ENCODE assay signal across 15 cellular contexts in the genomic region with DNA sequence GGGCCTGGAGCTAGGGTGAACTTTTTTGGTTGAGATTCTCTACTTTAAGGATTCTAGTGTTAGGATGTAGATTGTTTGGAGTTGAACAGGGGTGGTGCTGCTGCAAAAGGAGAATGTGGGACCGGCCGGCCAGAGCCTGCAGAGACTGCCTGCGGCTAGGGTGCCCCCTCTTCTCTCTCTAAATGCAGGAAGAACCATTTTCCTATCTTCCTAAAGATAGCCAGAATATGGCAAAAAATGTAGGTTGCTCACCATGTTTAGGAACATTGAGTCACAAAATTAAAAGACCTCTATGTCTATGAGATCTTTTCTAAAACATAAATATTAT. TPM values are rescaled to one million over a fixed set of nuclear protein-coding genes. Genes with fewer than 3 reads are reported as not detected.
DNase-seq lines count a peak whose midpoint lies in the region; ATAC-seq and TF ChIP-seq lines count a peak whose summit lies in the region.
"Had no signal": no experiment of that assay in that cellular context is flagged by ENCODE, and none has a peak within 500 bp of the region (broad histone marks: within the 10 kb centered on the region; RNA-seq: fewer than 3 reads in every experiment).

No MANE protein-coding gene starts in this region.

- H3K14ac ChIP-seq in H9 (ENCODE audit: insufficient read depth, low read length) = no peak overlapping the region

- no peak for TF ChIP-seq POLR2A in suprapubic skin (IDR thresholded peaks at IDR 0.05)

- H3K23ac ChIP-seq in H9 (ENCODE audit: insufficient read length, low read depth, low read length) = no peak overlapping the region

- H3K4me3 ChIP-seq in suprapubic skin = peak overlapping the region; percentile 21
- H3K4me3 ChIP-seq: lung had no signal

- WGBS in H9 (ENCODE audit: extremely low coverage, insufficient read length, low lambda C conversion rate) = no CpG with 5 or more reads among the region's 3 CpGs
- 61% methylated on average over 3 of the region's 3 CpGs for WGBS in suprapubic skin

- H3K79me1 ChIP-seq in H9 (ENCODE audit: insufficient read depth, low read depth, low read length, poor library complexity, severe bottlenecking) = no peaks in the 10 kb centered on the region

- no peaks in the 10 kb centered on the region for H3K79me2 ChIP-seq in H9 (ENCODE audit: insufficient read depth, low read length)

- no peak overlapping the region for H2BK20ac ChIP-seq in H9 (ENCODE audit: low read depth, low read length, poor library complexity, severe bottlenecking)

- H3K4me1 Mint-ChIP-seq in H9 (peaks cover 33 to 35% of the 10 kb centered on the region in 2 experiments), naive B cell (peaks cover 24 to 35% (median 31%) of the 10 kb centered on the region in 3 donors)
- peaks cover 7% of the 10 kb centered on the region for H3K4me1 Mint-ChIP-seq in activated CD8-positive, alpha-beta memory T cell treated with anti-CD3 and anti-CD28 coated beads, Interleukin-2, amount 10 ng/mL, durations not matched to agents 7 days and 5 days

- no peak overlapping the region for H2BK15ac ChIP-seq in H9 (ENCODE audit: low read depth, low read length)

- no peak for TF ChIP-seq EP300 in suprapubic skin (IDR thresholded peaks at IDR 0.05)

- H3T11ph ChIP-seq in H9 (ENCODE audit: low read length) = no peak overlapping the region

- DNase-seq in H9 (no peak), naive B cell (no peak), suprapubic skin (ENCODE audit: low spot score in 2 of 2) (no peak)
- DNase-seq in activated CD4-positive, alpha-beta T cell treated with anti-CD3 and anti-CD28 coated beads, Interleukin-2, amount 50 U/mL, for 48 hours = no peak
- no peak for DNase-seq in activated T-cell treated with anti-CD3 and anti-CD28 coated beads, Interleukin-2, amount 50 U/mL, for 1 hour
- DNase-seq in activated T-cell treated with anti-CD3 and anti-CD28 coated beads, Interleukin-2, amount 50 U/mL, for 48 hours = no peak
- DNase-seq in activated CD8-positive, alpha-beta memory T cell treated with anti-CD3 and anti-CD28 coated beads, Interleukin-2, amount 10 ng/mL, durations not matched to agents 7 days and 5 days = no peak
- DNase-seq: activated CD8-positive, alpha-beta T cell treated with anti-CD3 and anti-CD28 coated beads for 36 hours; NCI-H1092; NCI-H345; stimulated activated naive CD4-positive, alpha-beta T cell treated with Interleukin-2 at 50 U/mL for 16 hours; T-helper 2 cell had no signal

- H3K9ac ChIP-seq in H9 (ENCODE audit: extremely low read depth, insufficient read length, low read length) = no peak overlapping the region

- H3K27me3 ChIP-seq in H9 (ENCODE audit: insufficient read depth, low read length) = no peaks in the 10 kb centered on the region
- H3K27me3 ChIP-seq in suprapubic skin = no peaks in the 10 kb centered on the region

- CTCF ChIA-PET in activated CD8-positive, alpha-beta memory T cell treated with anti-CD3 and anti-CD28 coated beads, Interleukin-2, amount 10 ng/mL, durations not matched to agents 7 days and 5 days (lab: Charles Lee) = no interaction called here

- H3K27ac ChIP-seq in H9 (ENCODE audit: insufficient read length, low read depth, low read length) = no peak overlapping the region
- H3K27ac ChIP-seq in angular gyrus (ENCODE audit: low read depth, low read length) = peak overlapping the region; percentile 63
- H3K27ac ChIP-seq in suprapubic skin = peak overlapping the region; percentile 68

- H3K9me3 ChIP-seq in H9 (ENCODE audit: control insufficient read depth, low read depth, low read length) (no peaks in the 10 kb centered on the region), suprapubic skin (no peaks in the 10 kb centered on the region)

- H3K27me3 Mint-ChIP-seq in H9 (ENCODE audit: low read depth) = no peaks in the 10 kb centered on the region
- no peaks in the 10 kb centered on the region for H3K27me3 Mint-ChIP-seq in naive B cell
- no peaks in the 10 kb centered on the region for H3K27me3 Mint-ChIP-seq in activated CD8-positive, alpha-beta memory T cell treated with anti-CD3 and anti-CD28 coated beads, Interleukin-2, amount 10 ng/mL, durations not matched to agents 7 days and 5 days
- H3K27me3 Mint-ChIP-seq: activated CD8-positive, alpha-beta T cell treated with anti-CD3 and anti-CD28 coated beads for 36 hours had no signal

- H4K5ac ChIP-seq in H9 (ENCODE audit: insufficient read length, low read depth, low read length) = no peak overlapping the region

- H3K4ac ChIP-seq in H9 (ENCODE audit: low read depth, low read length) = no peak overlapping the region

- no peak overlapping the region for H2BK120ac ChIP-seq in H9 (ENCODE audit: low read depth, low read length, poor library complexity, severe bottlenecking)

- no peak overlapping the region for H4K91ac ChIP-seq in H9 (ENCODE audit: insufficient read length, low read depth, low read length)

- no peak overlapping the region for H3K56ac ChIP-seq in H9 (ENCODE audit: insufficient read length, low read depth, low read length)

- peaks cover 0 to 14% (median 3%) of the 10 kb centered on the region in 3 experiments; a peak in 4 of 7 replicates for H3K36me3 Mint-ChIP-seq in H9 (ENCODE audit: insufficient read depth in 1 of 3, low read depth in 3 of 3)
- no peaks in the 10 kb centered on the region for H3K36me3 Mint-ChIP-seq in naive B cell
- peaks cover 8% of the 10 kb centered on the region for H3K36me3 Mint-ChIP-seq in activated CD8-positive, alpha-beta memory T cell treated with anti-CD3 and anti-CD28 coated beads, Interleukin-2, amount 10 ng/mL, durations not matched to agents 7 days and 5 days

- no peak for ATAC-seq in naive B cell (ENCODE audit: low read depth in 2 of 2)
- ATAC-seq in activated CD8-positive, alpha-beta memory T cell treated with anti-CD3 and anti-CD28 coated beads, Interleukin-2, amount 10 ng/mL, durations not matched to agents 7 days and 5 days = no peak
- ATAC-seq: activated CD8-positive, alpha-beta T cell treated with anti-CD3 and anti-CD28 coated beads for 36 hours; Panc1 had no signal

- H4K8ac ChIP-seq in H9 (replicated peaks; ENCODE audit: insufficient read length, low read depth, low read length) = no peak overlapping the region

- no peak overlapping the region for H2BK12ac ChIP-seq in H9 (ENCODE audit: insufficient read length, low read depth, low read length)

- peaks cover 35% of the 10 kb centered on the region for H3K36me3 ChIP-seq in suprapubic skin

- H3K27ac Mint-ChIP-seq in H9 = peak overlapping the region; percentile 58 to 87 (median 65); a peak in 3 of 7 replicates
- H3K27ac Mint-ChIP-seq in naive B cell = peak overlapping the region; percentile 16 to 88 (median 68)
- H3K27ac Mint-ChIP-seq in activated CD8-positive, alpha-beta memory T cell treated with anti-CD3 and anti-CD28 coated beads, Interleukin-2, amount 10 ng/mL, durations not matched to agents 7 days and 5 days = no peak overlapping the region

- H3K4me2 ChIP-seq in H9 (ENCODE audit: insufficient read depth, insufficient read length, low read length) = no peak overlapping the region

- no peaks in the 10 kb centered on the region for H4K20me1 ChIP-seq in H9 (ENCODE audit: control insufficient read depth, insufficient read depth, insufficient read length)

- H2AK5ac ChIP-seq in H9 (ENCODE audit: insufficient read length, low read length) = no peak overlapping the region

- no peak overlapping the region for H2AFZ ChIP-seq in H9 (ENCODE audit: low read length)

- peaks cover 5% of the 10 kb centered on the region; the same call in 1 of the 2 replicates for H3K4me1 ChIP-seq in H9 (ENCODE audit: insufficient read depth, low read length)
- peaks cover 18% of the 10 kb centered on the region for H3K4me1 ChIP-seq in suprapubic skin

- H2BK5ac ChIP-seq in H9 (ENCODE audit: insufficient read length, low read length) = no peak overlapping the region

- H3K23me2 ChIP-seq in H9 (ENCODE audit: insufficient read length, low read depth, low read length, poor library complexity, severe bottlenecking) = no peaks in the 10 kb centered on the region

- no peak for TF ChIP-seq CTCF in H9 (conservative IDR thresholded peaks at IDR 0.05)
- no peak for TF ChIP-seq CTCF in suprapubic skin (IDR thresholded peaks at IDR 0.05)

- H3K18ac ChIP-seq in H9 (ENCODE audit: insufficient read length, low read depth, low read length) = no peak overlapping the region

- H3K4me3 Mint-ChIP-seq in H9 (peak overlapping the region in 1 of 2 experiments; percentile 21; a peak in 2 of 5 replicates), naive B cell (peak overlapping the region in 3 of 8 donors; percentile 6 to 51 (median 20))
- H3K4me3 Mint-ChIP-seq in activated CD8-positive, alpha-beta memory T cell treated with anti-CD3 and anti-CD28 coated beads, Interleukin-2, amount 10 ng/mL, durations not matched to agents 7 days and 5 days = no peak overlapping the region
- H3K4me3 Mint-ChIP-seq: activated CD8-positive, alpha-beta T cell treated with anti-CD3 and anti-CD28 coated beads for 36 hours had no signal

- no peaks in the 10 kb centered on the region for H3K9me3 Mint-ChIP-seq in H9
- no peaks in the 10 kb centered on the region for H3K9me3 Mint-ChIP-seq in naive B cell
- H3K9me3 Mint-ChIP-seq in activated CD8-positive, alpha-beta memory T cell treated with anti-CD3 and anti-CD28 coated beads, Interleukin-2, amount 10 ng/mL, durations not matched to agents 7 days and 5 days (ENCODE audit: low read depth) = no peaks in the 10 kb centered on the region
- H3K9me3 Mint-ChIP-seq: activated CD8-positive, alpha-beta T cell treated with anti-CD3 and anti-CD28 coated beads for 36 hours had no signal

RNA-seq across cellular contexts. Expression of a gene that starts 39.5 kb away (rescaled TPM):
- total RNA-seq in H9 (2021) (9.7 and 9.8 TPM in 2 replicates), suprapubic skin (10 to 100 TPM; 20.7 to 28.2 (median 25.4) TPM)
- 1 to 10 TPM; 1.8 to 4.9 (median 4.1) TPM for polyA plus RNA-seq in naive B cell (ENCODE audit: low read depth in 6 of 6)
- total RNA-seq in activated CD8-positive, alpha-beta memory T cell treated with anti-CD3 and anti-CD28 coated beads, Interleukin-2, amount 10 ng/mL, durations not matched to agents 7 days and 5 days = 10 to 100 TPM; 22.9 to 24.3 TPM

RNA-seq across cellular contexts. Expression of a gene that starts 58.1 kb away (rescaled TPM):
- 126 and 130 TPM in 2 replicates for total RNA-seq in H9 (2021)
- 10 to 100 TPM; 26.8 to 81.7 (median 61.0) TPM for polyA plus RNA-seq in naive B cell (ENCODE audit: low read depth in 6 of 6)
- 100 to 1,000 TPM in 1 of 4 donors, 10 to 100 TPM in 3; 76.8 to 112 (median 86.4) TPM for total RNA-seq in suprapubic skin
- 100 to 1,000 TPM in 1 of 2 experiments, 10 to 100 TPM in 1; 73.5 to 105 TPM for total RNA-seq in activated CD8-positive, alpha-beta memory T cell treated with anti-CD3 and anti-CD28 coated beads, Interleukin-2, amount 10 ng/mL, durations not matched to agents 7 days and 5 days
